2 cellular contexts compared by ENCODE assay signal in genomic region chr21:31711745-31712144, GRCh38.
TF ChIP-seq lines count a peak whose summit lies in the region.

No MANE protein-coding gene starts in this region.

TF ChIP-seq in HEK293, 187 proteins besides CTCF, POLR2A, EP300 and RAD21:
- 0 out of 2 replicates have a peak, but pooled peaks have one; percentile 20 for TF ChIP-seq PRDM6 (tag by site-specific recombination; IDR thresholded peaks at IDR 0.05)
- no peak for TF ChIP-seq ZNF239 (tag by site-specific recombination; IDR thresholded peaks at IDR 0.05)
- TF ChIP-seq SCRT2 (tag by site-specific recombination; IDR thresholded peaks at IDR 0.05), result peak; percentile 62
- TF ChIP-seq ATF2 (tag by site-specific recombination; IDR thresholded peaks at IDR 0.05; ENCODE audit: low read depth), result no peak
- TF ChIP-seq ZNF324 (tag by site-specific recombination; IDR thresholded peaks at IDR 0.05), result no peak

TF ChIP-seq in K562, 482 proteins besides CTCF, POLR2A, EP300 and RAD21 (continued from another document):
- TF ChIP-seq PBX2 (CRISPR knock-in tag; IDR thresholded peaks at IDR 0.05; ENCODE audit: low read depth) (no peak), PBX2 (tag; conservative IDR thresholded peaks at IDR 0.05; ENCODE audit: low read depth) (peak; percentile 44; the same call in 1 of the 2 replicates), ZSCAN32 (CRISPR knock-in tag; IDR thresholded peaks at IDR 0.05) (no peak), PTBP1 (IDR thresholded peaks at IDR 0.05; ENCODE audit: low read depth, low read length) (no peak), ZFPM2 (CRISPR knock-in tag; IDR thresholded peaks at IDR 0.05) (no peak), NBN (IDR thresholded peaks at IDR 0.05; ENCODE audit: low read depth) (no peak), ZBTB34 (CRISPR knock-in tag; IDR thresholded peaks at IDR 0.05) (no peak), FOXK2 (conservative IDR thresholded peaks at IDR 0.05 in 1 of 2, IDR thresholded peaks at IDR 0.05 in 1 of 2; ENCODE audit: low read depth in 2 of 2) (no peak), SOX6 (IDR thresholded peaks at IDR 0.05) (no peak), RBM25 (IDR thresholded peaks at IDR 0.05; ENCODE audit: low read depth, low read length, severe bottlenecking) (no peak), GABPA (tag; conservative IDR thresholded peaks at IDR 0.05; ENCODE audit: low read depth) (no peak), MEIS2 (IDR thresholded peaks at IDR 0.05; ENCODE audit: partially characterized antibody) (peak; percentile 45), ADNP (tag; IDR thresholded peaks at IDR 0.05) (no peak; the same call in 1 of the 2 replicates), VEZF1 (CRISPR knock-in tag; IDR thresholded peaks at IDR 0.05) (no peak), KDM5B (IDR thresholded peaks at IDR 0.05; ENCODE audit: insufficient replicate concordance, low read depth, low read length) (no peak), TAF15 (IDR thresholded peaks at IDR 0.05; ENCODE audit: low read depth, low read length) (no peak), ZNF280A (IDR thresholded peaks at IDR 0.05; ENCODE audit: low read depth, partially characterized antibody) (no peak), SIRT6 (IDR thresholded peaks at IDR 0.05; ENCODE audit: low read depth, low read length) (no peak), RB1 (IDR thresholded peaks at IDR 0.05; ENCODE audit: low read depth) (no peak), HIVEP1 (CRISPR knock-in tag; IDR thresholded peaks at IDR 0.05) (no peak), SAFB (IDR thresholded peaks at IDR 0.05; ENCODE audit: borderline replicate concordance, low read depth, low read length) (no peak), ZNF586 (CRISPR knock-in tag; conservative IDR thresholded peaks at IDR 0.05) (no peak), CHD4 (IDR thresholded peaks at IDR 0.05; ENCODE audit: insufficient read depth, insufficient replicate concordance, low read depth, low read length, poor library complexity, severe bottlenecking) (peak; percentile 5), CREB5 (CRISPR knock-in tag; IDR thresholded peaks at IDR 0.05) (no peak)
